ENCODE assay signal across 9 cellular contexts in genomic region chr14:49461529-49462401, GRCh38.
DNase-seq lines count a peak whose midpoint lies in the region; ATAC-seq, FAIRE-seq and TF ChIP-seq lines count a peak whose summit lies in the region.
"Had no signal": no experiment of that assay in that cellular context is flagged by ENCODE, and none has a peak within 500 bp of the region (broad histone marks: within the 10 kb centered on the region; RNA-seq: fewer than 3 reads in every experiment).

No MANE protein-coding gene starts in this region.

- no peaks in the 10 kb centered on the region for H4K20me1 ChIP-seq in endothelial cell of umbilical vein (replicated peaks; ENCODE audit: control insufficient read depth, extremely low read depth, insufficient read depth, low read length)

- peaks cover 2 to 12% of the 10 kb centered on the region in 2 donors for H3K27me3 Mint-ChIP-seq in CD8-positive, alpha-beta memory T cell
- H3K27me3 Mint-ChIP-seq in nephron progenitor cell (ENCODE audit: low read depth, poor library complexity): no peaks in the 10 kb centered on the region
- H3K27me3 Mint-ChIP-seq in type B pancreatic cell: peaks cover 4% of the 10 kb centered on the region

- CTCF ChIA-PET in CD8-positive, alpha-beta memory T cell (lab: Charles Lee): interaction anchor here (0.8 to 2.5 kb wide), 22 partner anchors 8 to 400 kb away, joined by 3 to 13 read pairs (median 5); partner anchors contain the start of genes MGAT2, NEMF, RPL36AL and RPS29
- CTCF ChIA-PET in endothelial cell of umbilical vein (lab: Charles Lee): interaction anchor here (0.5 to 3.9 kb wide), 57 partner anchors 10 to 1189 kb away, joined by 3 to 154 read pairs (median 5); partner anchors contain the start of genes DNAAF2, KLHDC2, LRR1 and MGAT2

- DNase-seq in CD8-positive, alpha-beta memory T cell: peak; percentile 37 to 71 (median 57)
- DNase-seq in NCI-H345 treated with DMSO at 0.1 percent for 48 hours (lab: John Stamatoyannopoulos, UW; ENCODE audit: unreplicated experiment): peak; percentile 2
- DNase-seq in activated CD4-positive, alpha-beta T cell treated with anti-CD3 and anti-CD28 coated beads for 1 hour: peak; percentile 9
- DNase-seq in endothelial cell of umbilical vein (ENCODE audit: low read depth, low spot score): peak; percentile 78
- DNase-seq in nephron progenitor cell: peak; percentile 37
- DNase-seq in type B pancreatic cell (ENCODE audit: extremely low spot score, unreplicated experiment): no peak

- no peaks in the 10 kb centered on the region for H3K4me1 Mint-ChIP-seq in CD8-positive, alpha-beta memory T cell
- H3K4me1 Mint-ChIP-seq in nephron progenitor cell (no peaks in the 10 kb centered on the region), type B pancreatic cell (ENCODE audit: unreplicated experiment) (no peaks in the 10 kb centered on the region)

- TF ChIP-seq POLR2A in endothelial cell of umbilical vein (IDR thresholded peaks at IDR 0.05; ENCODE audit: low read depth, low read length): no peak

- H3K27me3 ChIP-seq in CD8-positive, alpha-beta memory T cell (ENCODE audit: insufficient read depth, low read length, poor library complexity, severe bottlenecking): no peaks in the 10 kb centered on the region
- peaks cover 5 to 15% of the 10 kb centered on the region in 2 experiments for H3K27me3 ChIP-seq in endothelial cell of umbilical vein (ENCODE audit: control insufficient read depth in 2 of 2, insufficient read depth in 2 of 2, low read length in 2 of 2)

- H3K9ac ChIP-seq in endothelial cell of umbilical vein (replicated peaks; ENCODE audit: extremely low read depth, insufficient read depth, low read length): no peak overlapping the region

- BruUV-seq in endothelial cell of umbilical vein (replicated peaks; lab: Mats Ljungman, UMichigan): no TSS peak

- no peak overlapping the region for H3K27ac ChIP-seq in CD8-positive, alpha-beta memory T cell (ENCODE audit: low read depth, low read length)
- no peak overlapping the region for H3K27ac ChIP-seq in endothelial cell of umbilical vein (ENCODE audit: insufficient read depth, low read depth, low read length)

- peak overlapping the region in 1 of 8 donors; percentile 21 for H3K27ac Mint-ChIP-seq in CD8-positive, alpha-beta memory T cell
- no peak overlapping the region for H3K27ac Mint-ChIP-seq in nephron progenitor cell
- H3K27ac Mint-ChIP-seq in type B pancreatic cell: no peak overlapping the region
- H3K27ac Mint-ChIP-seq: activated naive CD8-positive, alpha-beta T cell had no signal

- H2AFZ ChIP-seq in endothelial cell of umbilical vein (ENCODE audit: low read depth, low read length): no peak overlapping the region

- no peaks in the 10 kb centered on the region for H3K9me1 ChIP-seq in endothelial cell of umbilical vein (replicated peaks; ENCODE audit: control insufficient read depth, extremely low read depth, insufficient read depth, low read length)

- H3K36me3 Mint-ChIP-seq in CD8-positive, alpha-beta memory T cell: no peaks in the 10 kb centered on the region
- H3K36me3 Mint-ChIP-seq in nephron progenitor cell (ENCODE audit: low read depth) (no peaks in the 10 kb centered on the region), type B pancreatic cell (no peaks in the 10 kb centered on the region)
- H3K36me3 Mint-ChIP-seq: activated naive CD8-positive, alpha-beta T cell had no signal

- H3K4me3 ChIP-seq in CD8-positive, alpha-beta memory T cell (ENCODE audit: low read length): no peak overlapping the region
- H3K4me3 ChIP-seq in endothelial cell of umbilical vein (replicated peaks in 1 of 3; ENCODE audit: insufficient read depth in 1 of 3, low read depth in 1 of 3, low read length in 3 of 3): no peak overlapping the region

- FAIRE-seq in endothelial cell of umbilical vein (lab: Jason Lieb, UNC): peak; percentile 54

- no peaks in the 10 kb centered on the region for H3K79me2 ChIP-seq in endothelial cell of umbilical vein (ENCODE audit: control insufficient read depth, insufficient read depth, low read length)

- ATAC-seq in GM19023 (IDR thresholded peaks at IDR 0.05; ENCODE audit: unreplicated experiment): peak; percentile 95
- ATAC-seq in HG03108 (IDR thresholded peaks at IDR 0.05; ENCODE audit: unreplicated experiment): peak; percentile 72

- TF ChIP-seq CTCF in endothelial cell of umbilical vein (IDR thresholded peaks at IDR 0.05; ENCODE audit: extremely low read depth in 1 of 2, insufficient read depth in 1 of 2, low read depth in 1 of 2, low read length in 2 of 2): peak; percentile 48 to 51
- TF ChIP-seq CTCF in nephron progenitor cell (IDR thresholded peaks at IDR 0.05): peak; percentile 70
- TF ChIP-seq CTCF in type B pancreatic cell (conservative IDR thresholded peaks at IDR 0.05): peak; percentile 83

- H3K9me3 Mint-ChIP-seq in CD8-positive, alpha-beta memory T cell: no peaks in the 10 kb centered on the region
- H3K9me3 Mint-ChIP-seq in nephron progenitor cell (no peaks in the 10 kb centered on the region), type B pancreatic cell (no peaks in the 10 kb centered on the region)

- H3K4me2 ChIP-seq in endothelial cell of umbilical vein (ENCODE audit: insufficient read depth, low read length): no peak overlapping the region

- H3K36me3 ChIP-seq in CD8-positive, alpha-beta memory T cell (ENCODE audit: insufficient read depth, low read length): no peaks in the 10 kb centered on the region
- no peaks in the 10 kb centered on the region for H3K36me3 ChIP-seq in endothelial cell of umbilical vein (ENCODE audit: control insufficient read depth in 2 of 2, extremely low read depth in 1 of 2, insufficient read depth in 2 of 2, low read length in 2 of 2)

- H3K4me1 ChIP-seq in CD8-positive, alpha-beta memory T cell (ENCODE audit: insufficient read depth, low read length): no peaks in the 10 kb centered on the region
- no peaks in the 10 kb centered on the region for H3K4me1 ChIP-seq in endothelial cell of umbilical vein (ENCODE audit: control insufficient read depth, extremely low read depth, insufficient read depth, low read length)

- POLR2A ChIA-PET in CD8-positive, alpha-beta memory T cell (lab: Charles Lee): no interaction called here
- POLR2A ChIA-PET in endothelial cell of umbilical vein (lab: Charles Lee): interaction anchor here (0.7 kb wide), 1 partner anchor 120 kb away, joined by 3 read pairs; no protein-coding TSS in a partner anchor

- H3K9me3 ChIP-seq in CD8-positive, alpha-beta memory T cell (ENCODE audit: low read length): no peaks in the 10 kb centered on the region
- H3K9me3 ChIP-seq in endothelial cell of umbilical vein (replicated peaks; ENCODE audit: control insufficient read depth, insufficient read depth, low read length): no peaks in the 10 kb centered on the region

- dilution Hi-C loops in endothelial cell of umbilical vein (cut with MboI; ENCODE audit: extremely low pct_ligation_motif_present, low sequenced_read_pairs): no loop called here

- intact Hi-C loops in endothelial cell of umbilical vein (cut with micrococcal nuclease): loop anchor here (1.0 to 5.0 kb wide), 4 partner anchors 90 to 171 kb away; partner anchors contain the start of genes LRR1 and RPS29

- H3K4me3 Mint-ChIP-seq in CD8-positive, alpha-beta memory T cell: no peak overlapping the region
- H3K4me3 Mint-ChIP-seq in nephron progenitor cell (no peak overlapping the region), type B pancreatic cell (no peak overlapping the region)
- H3K4me3 Mint-ChIP-seq: activated naive CD8-positive, alpha-beta T cell had no signal

TF ChIP-seq in endothelial cell of umbilical vein, 7 proteins besides CTCF, POLR2A, EP300 and RAD21:
- TF ChIP-seq GATA2 (IDR thresholded peaks at IDR 0.05; ENCODE audit: insufficient read depth, insufficient read length, low read depth, low read length) (no peak), POLR2AphosphoS5 (IDR thresholded peaks at IDR 0.05; ENCODE audit: insufficient read depth, low read depth, low read length) (no peak), FOS (IDR thresholded peaks at IDR 0.05; ENCODE audit: borderline replicate concordance, insufficient read depth, low read length) (no peak), MAX (IDR thresholded peaks at IDR 0.05; ENCODE audit: insufficient read depth, insufficient read length) (no peak), JUN (IDR thresholded peaks at IDR 0.05; ENCODE audit: borderline replicate concordance, insufficient read depth, insufficient read length, low read depth) (no peak), EZH2 (IDR thresholded peaks at IDR 0.05; ENCODE audit: borderline replicate concordance, low read depth, low read length, severe bottlenecking) (no peak), MYC (IDR thresholded peaks at IDR 0.05; ENCODE audit: low read depth, low read length) (no peak)
